14 cellular contexts compared by ENCODE assay signal in the genomic region with DNA sequence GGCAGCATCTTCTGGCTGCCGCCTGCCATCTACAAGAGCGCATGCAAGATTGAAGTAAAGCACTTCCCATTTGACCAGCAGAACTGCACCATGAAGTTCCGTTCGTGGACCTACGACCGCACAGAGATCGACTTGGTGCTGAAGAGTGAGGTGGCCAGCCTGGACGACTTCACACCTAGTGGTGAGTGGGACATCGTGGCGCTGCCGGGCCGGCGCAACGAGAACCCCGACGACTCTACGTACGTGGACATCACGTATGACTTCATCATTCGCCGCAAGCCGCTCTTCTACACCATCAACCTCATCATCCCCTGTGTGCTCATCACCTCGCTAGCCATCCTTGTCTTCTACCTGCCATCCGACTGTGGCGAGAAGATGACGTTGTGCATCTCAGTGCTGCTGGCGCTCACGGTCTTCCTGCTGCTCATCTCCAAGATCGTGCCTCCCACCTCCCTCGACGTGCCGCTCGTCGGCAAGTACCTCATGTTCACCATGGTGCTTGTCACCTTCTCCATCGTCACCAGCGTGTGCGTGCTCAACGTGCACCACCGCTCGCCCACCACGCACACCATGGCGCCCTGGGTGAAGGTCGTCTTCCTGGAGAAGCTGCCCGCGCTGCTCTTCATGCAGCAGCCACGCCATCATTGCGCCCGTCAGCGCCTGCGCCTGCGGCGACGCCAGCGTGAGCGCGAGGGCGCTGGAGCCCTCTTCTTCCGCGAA. TPM values are rescaled to one million over a fixed set of nuclear protein-coding genes. Genes with fewer than 3 reads are reported as not detected.
DNase-seq lines count a peak whose midpoint lies in the region; ATAC-seq and TF ChIP-seq lines count a peak whose summit lies in the region.
"Had no signal": no experiment of that assay in that cellular context is flagged by ENCODE, and none has a peak within 500 bp of the region (broad histone marks: within the 10 kb centered on the region; RNA-seq: fewer than 3 reads in every experiment).

No MANE protein-coding gene starts in this region.

- WGBS in trophoblast cell (ENCODE audit: extremely low coverage, insufficient coverage, insufficient read length): no CpG with 5 or more reads among the region's 59 CpGs

- H3K4me3 ChIP-seq in trophoblast cell (ENCODE audit: low read depth, low read length): peak overlapping the region; percentile 3

- no peak for TF ChIP-seq CTCF in CD14-positive monocyte (IDR thresholded peaks at IDR 0.05)
- no peak for TF ChIP-seq CTCF in endothelial cell (IDR thresholded peaks at IDR 0.05; ENCODE audit: unreplicated experiment)

- DNase-seq in CD14-positive monocyte (ENCODE audit: low spot score): peak; percentile 12
- DNase-seq in T-helper 17 cell: no peak
- no peak for DNase-seq in endothelial cell (ENCODE audit: low spot score)
- DNase-seq in trophoblast cell: no peak
- DNase-seq in head of caudate nucleus: no peak
- DNase-seq in NCI-H2196 treated with DMSO at 0.1 percent for 48 hours (lab: John Stamatoyannopoulos, UW; ENCODE audit: unreplicated experiment): no peak
- no peak for DNase-seq in NCI-H2227 treated with DMSO at 0.1 percent for 48 hours (lab: John Stamatoyannopoulos, UW)
- DNase-seq: BE2C; CD8-positive, alpha-beta T cell; COR-L47; DND-41; GDM1 had no signal

- H3K9me3 ChIP-seq in T-helper 17 cell (ENCODE audit: control insufficient read depth, low read length, poor library complexity, severe bottlenecking) (no peaks in the 10 kb centered on the region), trophoblast cell (ENCODE audit: insufficient read depth, low read depth, low read length) (peaks cover 10% of the 10 kb centered on the region)
- H3K9me3 ChIP-seq: BE2C had no signal

- H3K27ac Mint-ChIP-seq in CD14-positive monocyte: no peak overlapping the region
- no peak overlapping the region for H3K27ac Mint-ChIP-seq in T-helper 17 cell
- H3K27ac Mint-ChIP-seq in endothelial cell (ENCODE audit: unreplicated experiment): peak overlapping the region; percentile 67
- H3K27ac Mint-ChIP-seq: CD8-positive, alpha-beta T cell had no signal

- ATAC-seq in T-helper 17 cell: no peak
- ATAC-seq: CD8-positive, alpha-beta T cell; HCT116 had no signal

- H3K23ac ChIP-seq in trophoblast cell (ENCODE audit: low read length): no peak overlapping the region

- intact Hi-C loops in CD14-positive monocyte (cut with micrococcal nuclease): no loop called here
- intact Hi-C loops in head of caudate nucleus (cut with DNase I): no loop called here

- H3K36me3 Mint-ChIP-seq in CD14-positive monocyte (peaks cover 0 to 3% of the 10 kb centered on the region in 2 donors), T-helper 17 cell (ENCODE audit: low read depth) (no peaks in the 10 kb centered on the region), endothelial cell (ENCODE audit: low read depth, unreplicated experiment) (peaks cover 4% of the 10 kb centered on the region)
- H3K36me3 Mint-ChIP-seq: CD8-positive, alpha-beta T cell had no signal

- H3K4me1 ChIP-seq in trophoblast cell (ENCODE audit: control insufficient read depth in 1 of 2, insufficient read depth in 2 of 2, low read length in 2 of 2): peaks cover 4 to 5% of the 10 kb centered on the region in 2 experiments

- H3K4ac ChIP-seq in trophoblast cell (ENCODE audit: low read depth, low read length): no peak overlapping the region

- H3K4me2 ChIP-seq in trophoblast cell (ENCODE audit: low read length): no peak overlapping the region

- H3K79me2 ChIP-seq in trophoblast cell (ENCODE audit: control insufficient read depth, insufficient read depth, low read length, poor library complexity): no peaks in the 10 kb centered on the region

- H3K4me3 Mint-ChIP-seq in CD14-positive monocyte (no peak overlapping the region), T-helper 17 cell (peak overlapping the region; percentile 45), endothelial cell (ENCODE audit: unreplicated experiment) (peak overlapping the region; percentile 67)
- H3K4me3 Mint-ChIP-seq: CD8-positive, alpha-beta T cell had no signal

- H3K4me1 Mint-ChIP-seq in CD14-positive monocyte: peaks cover 8% of the 10 kb centered on the region
- H3K4me1 Mint-ChIP-seq in T-helper 17 cell: peaks cover 35% of the 10 kb centered on the region
- H3K4me1 Mint-ChIP-seq in endothelial cell (ENCODE audit: unreplicated experiment): peaks cover 3% of the 10 kb centered on the region

- no peaks in the 10 kb centered on the region for H3K36me3 ChIP-seq in trophoblast cell (ENCODE audit: control insufficient read depth in 1 of 2, insufficient read depth in 2 of 2, low read length in 2 of 2)

- H3K14ac ChIP-seq in trophoblast cell (ENCODE audit: low read length): no peak overlapping the region

- no peak overlapping the region for H3K18ac ChIP-seq in trophoblast cell (ENCODE audit: low read length)

- H3K9ac ChIP-seq in trophoblast cell (ENCODE audit: low read length): no peak overlapping the region

- H2BK5ac ChIP-seq in trophoblast cell (ENCODE audit: low read depth, low read length, poor library complexity): no peak overlapping the region

- H3K27me3 ChIP-seq in trophoblast cell (ENCODE audit: insufficient read depth, low read length): no peaks in the 10 kb centered on the region
- H3K27me3 ChIP-seq: BE2C had no signal

- no peak overlapping the region for H4K12ac ChIP-seq in trophoblast cell (ENCODE audit: low read depth, low read length)

- H2BK120ac ChIP-seq in trophoblast cell (ENCODE audit: insufficient read depth, low read length, poor library complexity): no peak overlapping the region

- H2AK5ac ChIP-seq in trophoblast cell (ENCODE audit: low read length): no peak overlapping the region

- no peak overlapping the region for H4K91ac ChIP-seq in trophoblast cell (ENCODE audit: low read depth, low read length)

- no peak overlapping the region for H2BK12ac ChIP-seq in trophoblast cell (ENCODE audit: low read length)

- H3K79me1 ChIP-seq in trophoblast cell (ENCODE audit: low read length): no peaks in the 10 kb centered on the region

- no peak overlapping the region for H3K27ac ChIP-seq in trophoblast cell (ENCODE audit: low read depth, low read length)
- H3K27ac ChIP-seq: C4-2B had no signal

- H3K27me3 Mint-ChIP-seq in CD14-positive monocyte (ENCODE audit: low read depth in 3 of 3) (peaks cover 24 to 37% (median 26%) of the 10 kb centered on the region in 3 donors), T-helper 17 cell (peaks cover 28% of the 10 kb centered on the region), endothelial cell (ENCODE audit: unreplicated experiment) (peaks cover 5% of the 10 kb centered on the region)

- H2AFZ ChIP-seq in trophoblast cell (ENCODE audit: insufficient read depth, low read length, poor library complexity): no peak overlapping the region

- H4K8ac ChIP-seq in trophoblast cell (ENCODE audit: low read depth, low read length): no peak overlapping the region

- peaks cover 0 to 6% (median 2%) of the 10 kb centered on the region in 7 donors for H3K9me3 Mint-ChIP-seq in CD14-positive monocyte
- H3K9me3 Mint-ChIP-seq in endothelial cell (ENCODE audit: unreplicated experiment): no peaks in the 10 kb centered on the region
- H3K9me3 Mint-ChIP-seq: CD8-positive, alpha-beta T cell had no signal

RNA-seq across cellular contexts. Expression of gene CHRNB2, which starts 3.8 kb away (rescaled TPM):
- polyA plus RNA-seq in CD14-positive monocyte: not detected
- total RNA-seq in T-helper 17 cell: not detected
- total RNA-seq in endothelial cell (ENCODE audit: unreplicated experiment): 0.44 TPM
- polyA plus RNA-seq in trophoblast cell (2013): 0.04 and 0.08 TPM in 2 replicates
- total RNA-seq: CD8-positive, alpha-beta T cell had no signal

RNA-seq across cellular contexts. Expression of gene UBE2Q1, which starts 12.9 kb away (rescaled TPM):
- polyA plus RNA-seq in CD14-positive monocyte: 1 to 10 TPM; 6.4 to 8.4 TPM
- total RNA-seq in T-helper 17 cell: 10 to 100 TPM; 80.3 to 82.4 TPM
- 73.9 TPM for total RNA-seq in endothelial cell (ENCODE audit: unreplicated experiment)
- polyA plus RNA-seq in trophoblast cell (2013): 36.7 and 37.7 TPM in 2 replicates

RNA-seq across cellular contexts. Expression of gene ADAR, which starts 36.6 kb away (rescaled TPM):
- polyA plus RNA-seq in CD14-positive monocyte: 100 to 1,000 TPM in 1 of 2 donors, 10 to 100 TPM in 1; 57.3 to 100 TPM
- total RNA-seq in T-helper 17 cell: 100 to 1,000 TPM; 197 to 231 TPM
- total RNA-seq in endothelial cell (ENCODE audit: unreplicated experiment): 156 TPM
- 68.1 and 71.9 TPM in 2 replicates for polyA plus RNA-seq in trophoblast cell (2013)

Comparison
In these comparisons a context has a peak if more than half of its experiments do, and no peak if none do; other contexts are left out.
1. H3K4me3 Mint-ChIP-seq: peak in T-helper 17 cell (single experiment) and endothelial cell (single experiment); none in CD14-positive monocyte (0 of 2).